15 cellular contexts compared by ENCODE assay signal in the genomic region with DNA sequence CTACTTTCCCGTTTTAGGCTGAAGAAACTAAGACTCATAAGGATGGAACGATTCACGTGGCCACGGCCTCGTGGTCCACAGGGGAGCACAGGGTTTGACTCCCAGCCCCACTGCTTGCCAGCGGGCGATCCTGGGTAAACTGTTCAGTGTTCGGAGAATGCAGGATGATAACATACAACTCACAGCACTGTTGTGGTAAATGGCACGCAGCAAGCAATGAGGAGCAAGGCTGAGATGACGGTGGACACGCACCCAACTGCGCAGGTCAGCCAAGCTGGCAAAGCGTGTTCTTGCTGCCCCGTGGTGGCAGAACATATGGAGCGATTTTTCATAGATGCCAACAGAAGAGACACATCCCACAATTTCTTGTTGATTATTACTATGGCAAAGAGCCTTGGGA.
DNase-seq lines count a peak whose midpoint lies in the region; ATAC-seq and TF ChIP-seq lines count a peak whose summit lies in the region.
"Had no signal": no experiment of that assay in that cellular context is flagged by ENCODE, and none has a peak within 500 bp of the region (broad histone marks: within the 10 kb centered on the region; RNA-seq: fewer than 3 reads in every experiment).

No MANE protein-coding gene starts in this region.

- H2AFZ ChIP-seq in DND-41 (ENCODE audit: low read depth, low read length), result no peak overlapping the region

- H3K4me3 Mint-ChIP-seq in chondrocyte (ENCODE audit: unreplicated experiment), result no peak overlapping the region
- H3K4me3 Mint-ChIP-seq: B cell; CD8-positive, alpha-beta T cell had no signal

- H3K4me1 ChIP-seq in DND-41 (ENCODE audit: insufficient read depth, low read length), result peaks cover 23% of the 10 kb centered on the region
- H3K4me1 ChIP-seq: HAP-1 had no signal

- H3K36me3 Mint-ChIP-seq in chondrocyte (ENCODE audit: low read depth), result no peaks in the 10 kb centered on the region
- H3K36me3 Mint-ChIP-seq: CD8-positive, alpha-beta T cell had no signal

- H3K27me3 Mint-ChIP-seq in chondrocyte (ENCODE audit: low read depth), result peaks cover under 1% of the 10 kb centered on the region
- H3K27me3 Mint-ChIP-seq: B cell had no signal

- H3K9me3 Mint-ChIP-seq in chondrocyte (ENCODE audit: low read depth), result no peaks in the 10 kb centered on the region
- H3K9me3 Mint-ChIP-seq: CD8-positive, alpha-beta T cell had no signal

- H4K20me1 ChIP-seq in DND-41 (ENCODE audit: insufficient read depth, low read length), result no peaks in the 10 kb centered on the region

- H3K27me3 ChIP-seq in DND-41 (ENCODE audit: insufficient read depth, low read length, poor library complexity), result no peaks in the 10 kb centered on the region

- H3K79me2 ChIP-seq in DND-41 (ENCODE audit: insufficient read depth, low read length), result no peaks in the 10 kb centered on the region

- DNase-seq in DND-41, result no peak
- peak; percentile 48 for DNase-seq in chondrocyte (ENCODE audit: low spot score)
- peak; percentile 48 for DNase-seq in posterior vena cava (ENCODE audit: low spot score)
- no peak for DNase-seq in GF-D8 (lab: John Stamatoyannopoulos, UW)
- no peak for DNase-seq in HuH-7 (ENCODE audit: low spot score)
- DNase-seq: CD8-positive, alpha-beta T cell; COR-L47 had no signal

- no peak for ATAC-seq in DND-41 (ENCODE audit: insufficient read depth, low read depth)
- ATAC-seq in GM19351 (IDR thresholded peaks at IDR 0.05; ENCODE audit: unreplicated experiment), result no peak
- ATAC-seq in GM21390 (IDR thresholded peaks at IDR 0.05; ENCODE audit: unreplicated experiment), result no peak
- ATAC-seq: CD8-positive, alpha-beta T cell; GM12878; K562 had no signal

- intact Hi-C loops in posterior vena cava (cut with DNase I), result no loop called here

- H3K27ac ChIP-seq in DND-41 (ENCODE audit: low read length), result peak overlapping the region; percentile 35; the same call in 1 of the 2 replicates
- H3K27ac ChIP-seq: C4-2B, HL-60 had no signal

- H3K4me2 ChIP-seq in DND-41 (ENCODE audit: insufficient read depth, low read length), result no peak overlapping the region

- no peaks in the 10 kb centered on the region for H3K9me3 ChIP-seq in DND-41 (ENCODE audit: insufficient read depth, low read length, severe bottlenecking)
- H3K9me3 ChIP-seq: HAP-1 had no signal

- no peaks in the 10 kb centered on the region for H3K4me1 Mint-ChIP-seq in chondrocyte (ENCODE audit: low read depth)

- TF ChIP-seq CTCF in DND-41 (IDR thresholded peaks at IDR 0.05; ENCODE audit: borderline replicate concordance, extremely low read depth, low read length, poor library complexity, severe bottlenecking) (no peak), chondrocyte (IDR thresholded peaks at IDR 0.05) (no peak)

- H3K36me3 ChIP-seq in DND-41 (ENCODE audit: insufficient read depth, low read length), result peaks cover 87% of the 10 kb centered on the region
- H3K36me3 ChIP-seq: HAP-1 had no signal

- H3K27ac Mint-ChIP-seq in chondrocyte (ENCODE audit: unreplicated experiment), result no peak overlapping the region
- H3K27ac Mint-ChIP-seq: B cell; CD8-positive, alpha-beta T cell had no signal

- H3K9ac ChIP-seq in DND-41 (ENCODE audit: low read depth, low read length), result no peak overlapping the region

- H3K4me3 ChIP-seq in DND-41 (ENCODE audit: low read depth in 1 of 2, low read length in 2 of 2), result no peak overlapping the region
- H3K4me3 ChIP-seq: GM12878, HAP-1, K562 had no signal

Comparison
In these comparisons a context has a peak if more than half of its experiments do, and no peak if none do; other contexts are left out.
1. DNase-seq: peak in chondrocyte (single experiment) and posterior vena cava (single experiment); none in DND-41 (single experiment), GF-D8 (single experiment) and HuH-7 (single experiment).